8 cellular contexts compared by ENCODE assay signal in the genomic region with DNA sequence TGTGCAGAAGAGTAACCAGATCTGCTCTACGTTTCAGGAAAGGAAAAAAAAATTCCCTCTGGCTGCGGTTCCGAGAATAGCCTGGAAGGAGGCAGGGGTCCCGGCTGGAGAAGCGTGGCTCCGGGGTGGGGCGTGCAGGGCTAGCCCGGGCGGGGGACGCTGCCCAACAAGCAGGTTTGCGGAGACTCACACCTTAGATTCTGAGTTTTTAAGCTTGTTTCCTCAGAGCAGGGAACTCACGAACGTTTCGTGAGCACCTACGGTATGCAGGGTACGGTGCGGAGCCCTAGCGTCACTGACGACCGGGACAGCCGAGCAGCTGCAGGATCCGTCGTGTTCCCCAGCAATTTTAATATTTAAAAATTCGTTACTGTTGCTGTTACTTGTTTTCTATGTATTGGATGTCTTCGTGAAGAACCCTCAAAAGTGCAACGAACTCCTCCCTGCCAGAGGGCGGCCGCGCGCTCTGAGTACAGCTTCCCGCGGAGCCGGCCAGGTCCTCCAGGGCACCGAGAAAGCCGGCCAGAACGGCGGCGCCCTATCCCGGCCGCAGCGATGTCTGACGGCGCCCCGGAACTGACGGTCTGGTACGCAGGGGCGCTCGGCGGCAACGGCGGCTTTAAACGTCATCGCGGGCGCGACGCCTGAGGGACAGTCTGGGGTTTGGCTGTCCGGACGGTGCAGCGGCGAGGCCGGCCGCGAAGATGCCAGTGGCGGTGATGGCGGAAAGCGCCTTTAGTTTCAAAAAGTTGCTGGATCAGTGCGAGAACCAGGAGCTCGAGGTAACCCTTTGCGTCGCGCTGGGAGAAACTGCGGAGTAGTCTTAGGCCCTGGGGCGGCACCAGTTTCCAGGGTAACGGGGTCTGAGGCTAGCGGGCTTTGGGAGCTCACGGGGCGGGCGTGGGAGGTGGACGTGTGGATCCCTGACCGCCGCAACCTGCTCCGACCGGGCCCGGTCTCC. TPM values are rescaled to one million over a fixed set of nuclear protein-coding genes. Genes with fewer than 3 reads are reported as not detected.
DNase-seq lines count a peak whose midpoint lies in the region; ATAC-seq and TF ChIP-seq lines count a peak whose summit lies in the region.

A gene (plus strand): TSS at position 629 of the 961 bp plus-strand sequence. CDS start 76 bp downstream, at position 705.

- H3K36me3 Mint-ChIP-seq in nephron progenitor cell (ENCODE audit: low read depth), result peaks cover 26% of the 10 kb centered on the region

- H3K4me2 ChIP-seq in MM.1S (ENCODE audit: low read depth, low read length), result peak within 1 kb of the TSS; percentile 84

- H2AFZ ChIP-seq in MM.1S (ENCODE audit: low read length), result peak within 1 kb of the TSS; percentile 85

- H3K4me3 ChIP-seq in HAP-1 (peak within 1 kb of the TSS; percentile 81), MM.1S (ENCODE audit: low read length) (peak within 1 kb of the TSS; percentile 90), fibroblast of the aortic adventitia (ENCODE audit: low read depth, low read length) (peak within 1 kb of the TSS; percentile 92)

- H3K27me3 Mint-ChIP-seq in nephron progenitor cell (ENCODE audit: low read depth, poor library complexity), result peaks cover 7% of the 10 kb centered on the region
- no peaks in the 10 kb centered on the region for H3K27me3 Mint-ChIP-seq in stimulated activated naive CD8-positive, alpha-beta T cell treated with anti-CD3 and anti-CD28 coated beads, Interleukin-15, amount 100 ng/mL, for 72 hours

- H3K9me2 ChIP-seq in MM.1S (replicated peaks; ENCODE audit: insufficient read depth, low read length), result no peaks in the 10 kb centered on the region

- H3K4me3 Mint-ChIP-seq in nephron progenitor cell, result peak within 1 kb of the TSS; percentile 100
- peak within 1 kb of the TSS; percentile 100 for H3K4me3 Mint-ChIP-seq in stimulated activated naive CD8-positive, alpha-beta T cell treated with anti-CD3 and anti-CD28 coated beads, Interleukin-15, amount 100 ng/mL, for 72 hours

- ATAC-seq in stimulated activated naive CD8-positive, alpha-beta T cell treated with anti-CD3 and anti-CD28 coated beads, Interleukin-15, amount 100 ng/mL, for 72 hours, result peak; percentile 99

- H3F3A ChIP-seq in MM.1S (ENCODE audit: insufficient read depth, low read length), result no peaks in the 10 kb centered on the region

- H4K20me1 ChIP-seq in MM.1S (ENCODE audit: insufficient read depth, low read length), result no peaks in the 10 kb centered on the region

- H3K9me3 Mint-ChIP-seq in nephron progenitor cell, result peaks cover 11% of the 10 kb centered on the region
- H3K9me3 Mint-ChIP-seq in stimulated activated naive CD8-positive, alpha-beta T cell treated with anti-CD3 and anti-CD28 coated beads, Interleukin-15, amount 100 ng/mL, for 72 hours, result no peaks in the 10 kb centered on the region

- H3K9me3 ChIP-seq in HAP-1, result no peaks in the 10 kb centered on the region
- H3K9me3 ChIP-seq in MM.1S (replicated peaks; ENCODE audit: insufficient read depth, low read length), result no peaks in the 10 kb centered on the region

- H3K4me1 ChIP-seq in HAP-1, result peaks cover 9% of the 10 kb centered on the region
- no peaks in the 10 kb centered on the region for H3K4me1 ChIP-seq in MM.1S (ENCODE audit: low read length)

- in situ Hi-C loops in G401 (cut with HindIII; ENCODE audit: low sequenced_read_pairs), result no loop called here
- in situ Hi-C loops in HAP-1 (cut with MboI; ENCODE audit: low sequenced_read_pairs), result no loop called here

- peak within 1 kb of the TSS; percentile 56; the same call in 1 of the 2 replicates for H3K27ac ChIP-seq in MM.1S (ENCODE audit: low read length)

- H3K79me2 ChIP-seq in MM.1S (ENCODE audit: low read length), result peaks cover 35% of the 10 kb centered on the region

- H3K27ac Mint-ChIP-seq in nephron progenitor cell, result peak within 1 kb of the TSS; percentile 100
- peak within 1 kb of the TSS; percentile 99 for H3K27ac Mint-ChIP-seq in stimulated activated naive CD8-positive, alpha-beta T cell treated with anti-CD3 and anti-CD28 coated beads, Interleukin-15, amount 100 ng/mL, for 72 hours

- peak within 1 kb of the TSS; percentile 82 for H3K9ac ChIP-seq in MM.1S (ENCODE audit: low read length)

- H3K36me3 ChIP-seq in HAP-1 (replicated peaks) (peaks cover 6% of the 10 kb centered on the region; the same call in 1 of the 2 replicates), MM.1S (replicated peaks; ENCODE audit: insufficient read depth, low read length) (no peaks in the 10 kb centered on the region)

- peak; percentile 93 for DNase-seq in G401 (ENCODE audit: low spot score)
- DNase-seq in HAP-1 (ENCODE audit: low spot score in 2 of 2), result peak; percentile 79 to 92
- peak; percentile 94 for DNase-seq in MM.1S
- peak; percentile 39 for DNase-seq in SIG-M5 (lab: John Stamatoyannopoulos, UW)
- DNase-seq in activated gamma-delta T cell (lab: John Stamatoyannopoulos, UW), result peak; percentile 85
- peak; percentile 91 for DNase-seq in fibroblast of the aortic adventitia (ENCODE audit: low read depth)
- peak; percentile 93 for DNase-seq in nephron progenitor cell
- DNase-seq in stimulated activated naive CD8-positive, alpha-beta T cell treated with anti-CD3 and anti-CD28 coated beads, Interleukin-15, amount 100 ng/mL, for 72 hours, result peak; percentile 89 to 92

- H3K27me3 ChIP-seq in HAP-1 (ENCODE audit: low read depth) (no peaks in the 10 kb centered on the region), MM.1S (replicated peaks; ENCODE audit: insufficient read depth, low read length) (no peaks in the 10 kb centered on the region)

- peak; percentile 12; the same call in 1 of the 2 replicates for TF ChIP-seq CTCF in MM.1S (IDR thresholded peaks at IDR 0.05; ENCODE audit: low read length)
- TF ChIP-seq CTCF in fibroblast of the aortic adventitia (IDR thresholded peaks at IDR 0.05; ENCODE audit: insufficient read depth, low read length), result peak; percentile 36
- TF ChIP-seq CTCF in nephron progenitor cell (IDR thresholded peaks at IDR 0.05), result peak; percentile 10

- H3K4me1 Mint-ChIP-seq in nephron progenitor cell, result peaks cover 38% of the 10 kb centered on the region
- H3K4me1 Mint-ChIP-seq in stimulated activated naive CD8-positive, alpha-beta T cell treated with anti-CD3 and anti-CD28 coated beads, Interleukin-15, amount 100 ng/mL, for 72 hours, result peaks cover 29% of the 10 kb centered on the region

RNA-seq across cellular contexts. Expression of the gene that starts here (rescaled TPM):
- 151 and 175 TPM in 2 replicates for total RNA-seq in G401 (2014; rRNA removed; shearing (Covaris generic))
- 31.0 and 123 TPM in 2 replicates for total RNA-seq in fibroblast of the aortic adventitia (ENCODE audit: low replicate concordance)

Comparison
In these comparisons a context has a peak if more than half of its experiments do, and no peak if none do; other contexts are left out.
1. Peak in every context shown above with its lines: DNase-seq, ATAC-seq, H3K4me3 ChIP-seq and H3K27ac ChIP-seq.
2. DNase-seq: peak in every context shown above with its lines; median percentile 94 in MM.1S; 93 in G401; 93 in nephron progenitor cell; 91 in fibroblast of the aortic adventitia; 90 in stimulated activated naive CD8-positive, alpha-beta T cell treated with anti-CD3 and anti-CD28 coated beads, Interleukin-15, amount 100 ng/mL, for 72 hours; 86 in HAP-1; 85 in activated gamma-delta T cell; 39 in SIG-M5.